In the genomic region with DNA sequence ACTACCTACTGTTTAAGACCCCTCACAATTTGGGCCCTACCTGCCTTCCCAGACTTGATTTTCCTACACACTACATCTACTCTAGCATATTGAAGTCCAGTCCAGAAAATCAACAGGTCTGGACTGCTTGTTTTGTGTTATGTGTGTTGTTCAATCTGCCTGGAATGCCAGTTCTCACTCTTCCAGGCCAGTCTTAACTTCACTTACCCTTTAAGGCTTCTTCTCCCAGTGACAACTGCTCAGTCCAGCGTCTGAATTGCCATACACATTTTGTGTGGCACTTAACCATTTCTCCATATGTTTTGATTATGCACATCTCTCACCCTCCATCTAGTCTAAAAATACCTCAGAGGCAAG, we compare ENCODE assay signal across 8 cellular contexts. TPM values are rescaled to one million over a fixed set of nuclear protein-coding genes. Genes with fewer than 3 reads are reported as not detected.
DNase-seq lines count a peak whose midpoint lies in the region; ATAC-seq and TF ChIP-seq lines count a peak whose summit lies in the region.

No MANE protein-coding gene starts in this region.

- peaks cover 3% of the 10 kb centered on the region for H3K27me3 ChIP-seq in CD4-positive, CD25-positive, alpha-beta regulatory T cell (ENCODE audit: control insufficient read depth, insufficient read depth, low read length)

- no TSS peak for BruUV-seq in MCF 10A (replicated peaks; lab: Mats Ljungman, UMichigan)

- no peaks in the 10 kb centered on the region for H3K9me3 Mint-ChIP-seq in CD4-positive, CD25-positive, alpha-beta regulatory T cell
- H3K9me3 Mint-ChIP-seq in MCF 10A (ENCODE audit: unreplicated experiment) (no peaks in the 10 kb centered on the region), mesothelial cell of epicardium (no peaks in the 10 kb centered on the region)

- peak overlapping the region; percentile 83 to 91 (median 89) for H3K4me3 Mint-ChIP-seq in CD4-positive, CD25-positive, alpha-beta regulatory T cell
- H3K4me3 Mint-ChIP-seq in MCF 10A (ENCODE audit: unreplicated experiment) (peak overlapping the region; percentile 77), mesothelial cell of epicardium (peak overlapping the region; percentile 87)

- H3K4me1 ChIP-seq in CD4-positive, CD25-positive, alpha-beta regulatory T cell (ENCODE audit: control insufficient read depth, insufficient read depth, low read length, poor library complexity, severe bottlenecking), result peaks cover 9% of the 10 kb centered on the region

- POLR2A ChIA-PET in MCF 10A (lab: Yijun Ruan, JAX), result interaction anchor here (1.5 to 1.7 kb wide), 2 partner anchors 10 to 86 kb away, joined by 4 to 6 read pairs; no protein-coding TSS in a partner anchor

- H3K9me3 ChIP-seq in CD4-positive, CD25-positive, alpha-beta regulatory T cell (ENCODE audit: control insufficient read depth in 2 of 2, low read length in 2 of 2), result no peaks in the 10 kb centered on the region
- H3K9me3 ChIP-seq in KOPT-K1 (ENCODE audit: insufficient read depth, low read length, poor library complexity, severe bottlenecking), result no peaks in the 10 kb centered on the region

- intact Hi-C loops in MCF 10A (cut with micrococcal nuclease), result no loop called here

- no peak for ATAC-seq in CD4-positive, CD25-positive, alpha-beta regulatory T cell (ENCODE audit: low read depth in 2 of 2)
- ATAC-seq in GM18867 (IDR thresholded peaks at IDR 0.05; ENCODE audit: unreplicated experiment), result no peak
- ATAC-seq in GM21717 (IDR thresholded peaks at IDR 0.05; ENCODE audit: unreplicated experiment), result no peak

- no peak for DNase-seq in CD4-positive, CD25-positive, alpha-beta regulatory T cell
- peak; percentile 26 for DNase-seq in MCF 10A (ENCODE audit: unreplicated experiment)
- DNase-seq in mesothelial cell of epicardium (ENCODE audit: low spot score in 2 of 2, unreplicated experiment in 2 of 2), result no peak
- DNase-seq in NCI-H748 (lab: John Stamatoyannopoulos, UW; ENCODE audit: unreplicated experiment), result no peak
- DNase-seq in activated effector memory CD4-positive, alpha-beta T cell treated with Interleukin-2 at 50 U/mL for 16 hours, result no peak

- no peak overlapping the region for H3K27ac ChIP-seq in CD4-positive, CD25-positive, alpha-beta regulatory T cell (ENCODE audit: insufficient read depth, low read length, poor library complexity, severe bottlenecking)
- H3K27ac ChIP-seq in KOPT-K1 (ENCODE audit: low read depth, low read length, poor library complexity, severe bottlenecking), result peak overlapping the region; percentile 90

- peaks cover 11 to 31% (median 20%) of the 10 kb centered on the region in 4 donors for H3K4me1 Mint-ChIP-seq in CD4-positive, CD25-positive, alpha-beta regulatory T cell
- peaks cover 31% of the 10 kb centered on the region for H3K4me1 Mint-ChIP-seq in MCF 10A (ENCODE audit: insufficient read depth, unreplicated experiment)
- H3K4me1 Mint-ChIP-seq in mesothelial cell of epicardium, result peaks cover 25% of the 10 kb centered on the region

- TF ChIP-seq CTCF in MCF 10A (IDR thresholded peaks at IDR 0.05; ENCODE audit: unreplicated experiment) (no peak), mesothelial cell of epicardium (IDR thresholded peaks at IDR 0.05; ENCODE audit: unreplicated experiment) (no peak)

- H3K27me3 Mint-ChIP-seq in CD4-positive, CD25-positive, alpha-beta regulatory T cell, result peaks cover 18% of the 10 kb centered on the region
- peaks cover 11% of the 10 kb centered on the region for H3K27me3 Mint-ChIP-seq in MCF 10A (ENCODE audit: insufficient read depth, unreplicated experiment)
- peaks cover 7% of the 10 kb centered on the region for H3K27me3 Mint-ChIP-seq in mesothelial cell of epicardium (ENCODE audit: low read depth)

- H3K36me3 Mint-ChIP-seq in CD4-positive, CD25-positive, alpha-beta regulatory T cell, result no peaks in the 10 kb centered on the region
- H3K36me3 Mint-ChIP-seq in MCF 10A (ENCODE audit: insufficient read depth, unreplicated experiment) (no peaks in the 10 kb centered on the region), mesothelial cell of epicardium (no peaks in the 10 kb centered on the region)

- H3K4me3 ChIP-seq in CD4-positive, CD25-positive, alpha-beta regulatory T cell (ENCODE audit: low read depth, low read length), result peak overlapping the region; percentile 82

- CTCF ChIA-PET in MCF 10A (lab: Yijun Ruan, JAX), result no interaction called here

- peak overlapping the region; percentile 12 to 86 (median 53) for H3K27ac Mint-ChIP-seq in CD4-positive, CD25-positive, alpha-beta regulatory T cell
- H3K27ac Mint-ChIP-seq in MCF 10A (ENCODE audit: low read depth, unreplicated experiment), result peak overlapping the region; percentile 71
- H3K27ac Mint-ChIP-seq in mesothelial cell of epicardium, result peak overlapping the region; percentile 15

- H3K36me3 ChIP-seq in CD4-positive, CD25-positive, alpha-beta regulatory T cell (ENCODE audit: control insufficient read depth, insufficient read depth, low read length), result no peaks in the 10 kb centered on the region
- peaks cover 39% of the 10 kb centered on the region for H3K36me3 ChIP-seq in KOPT-K1 (ENCODE audit: insufficient read depth, low read length)

RNA-seq across cellular contexts. Expression of a gene that starts 1.1 kb away (rescaled TPM):
- total RNA-seq in CD4-positive, CD25-positive, alpha-beta regulatory T cell, result 0.30 TPM
- polyA plus RNA-seq in CD4-positive, CD25-positive, alpha-beta regulatory T cell, result under 1 TPM; 0.09 to 0.41 (median 0.20) TPM
- total RNA-seq in MCF 10A (2022) (6.6 and 8.5 TPM in 2 replicates), mesothelial cell of epicardium (9.1 to 10.2 TPM (median 9.9 TPM) in 3 replicates)

Comparison
In these comparisons a context has a peak if more than half of its experiments do, and no peak if none do; other contexts are left out.
1. H3K27ac Mint-ChIP-seq: peak in every context shown above with its lines; median percentile 71 in MCF 10A; 53 in CD4-positive, CD25-positive, alpha-beta regulatory T cell; 15 in mesothelial cell of epicardium.